Comparison of ENCODE assay signal across 7 cellular contexts in the genomic region with DNA sequence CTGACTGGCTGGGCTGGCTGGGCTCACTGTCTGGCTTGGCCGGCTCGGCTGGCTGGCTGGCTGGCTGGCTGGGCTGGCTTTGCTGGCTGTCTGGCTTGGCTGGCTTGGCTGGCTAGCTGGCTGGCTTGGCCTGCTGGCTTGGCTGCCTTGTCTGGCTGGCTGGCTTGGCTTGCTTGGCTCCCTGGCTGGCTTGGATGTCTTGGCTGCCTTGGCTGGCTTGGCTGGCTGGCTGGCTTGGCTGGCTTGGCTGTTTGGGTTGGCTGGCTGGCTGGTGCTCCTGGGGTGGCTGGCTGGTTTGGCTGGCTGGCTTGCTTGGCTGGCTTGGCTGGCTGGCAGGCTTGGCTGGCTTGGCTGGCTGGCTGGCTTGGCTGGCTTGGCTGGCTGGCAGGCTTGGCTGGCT.
DNase-seq lines count a peak whose midpoint lies in the region; ATAC-seq, FAIRE-seq and TF ChIP-seq lines count a peak whose summit lies in the region.
"Not testable (repeated sequence)": the region's sequence is repeated elsewhere in the genome, so short reads cannot be mapped to it uniquely, and the experiment has no call there.

No MANE protein-coding gene starts in this region.

- not testable (repeated sequence) for TF ChIP-seq CTCF in chondrocyte (IDR thresholded peaks at IDR 0.05); kidney (IDR thresholded peaks at IDR 0.05; ENCODE audit: borderline replicate concordance, extremely low read depth, insufficient read depth); upper lobe of right lung (IDR thresholded peaks at IDR 0.05)

- ATAC-seq in Right ventricle myocardium superior (ENCODE audit: poor library complexity); sciatic nerve; upper lobe of right lung: not testable (repeated sequence)

- not testable (repeated sequence) for FAIRE-seq in kidney (lab: Jason Lieb, UNC)

- DNase-seq in H4 (ENCODE audit: low spot score) (peak; percentile 1), chondrocyte (ENCODE audit: low spot score) (peak; percentile 73), Right ventricle myocardium superior (peak; percentile 43), kidney (peak; percentile 77), mesenteric fat pad (ENCODE audit: low spot score) (peak; percentile 88), sciatic nerve (ENCODE audit: low spot score) (peak; percentile 51), upper lobe of right lung (peak; percentile 66)

- H3K27ac ChIP-seq in kidney (ENCODE audit: low read depth in 2 of 2, low read length in 2 of 2); upper lobe of right lung: not testable (repeated sequence)

- not testable (repeated sequence) for H3K4me3 Mint-ChIP-seq in chondrocyte (ENCODE audit: unreplicated experiment)

- H3K27me3 Mint-ChIP-seq in chondrocyte (ENCODE audit: low read depth), result not testable (repeated sequence)

- H3K4me1 Mint-ChIP-seq in chondrocyte (ENCODE audit: low read depth), result not testable (repeated sequence)

- H3K27ac Mint-ChIP-seq in chondrocyte (ENCODE audit: unreplicated experiment), result not testable (repeated sequence)

- H3K36me3 Mint-ChIP-seq in chondrocyte (ENCODE audit: low read depth), result not testable (repeated sequence)

- intact Hi-C loops in Right ventricle myocardium superior (cut with DNase I); kidney (cut with DNase I); sciatic nerve (cut with DNase I); upper lobe of right lung (cut with DNase I): not testable (repeated sequence)

- H3K4me1 ChIP-seq in kidney (ENCODE audit: control insufficient read depth in 1 of 2, insufficient read depth in 1 of 2, low read depth in 1 of 2, low read length in 2 of 2); upper lobe of right lung: not testable (repeated sequence)

- H3K4me3 ChIP-seq in kidney (ENCODE audit: low read length in 2 of 2); upper lobe of right lung: not testable (repeated sequence)

- not testable (repeated sequence) for H3K9me3 ChIP-seq in kidney (ENCODE audit: control insufficient read depth in 1 of 2, low read length in 2 of 2); upper lobe of right lung

- H3K9me3 Mint-ChIP-seq in chondrocyte (ENCODE audit: low read depth), result not testable (repeated sequence)

- not testable (repeated sequence) for H3K36me3 ChIP-seq in kidney (ENCODE audit: control insufficient read depth in 1 of 2, insufficient read depth in 2 of 2, low read length in 2 of 2); upper lobe of right lung

- not testable (repeated sequence) for H3K27me3 ChIP-seq in upper lobe of right lung

- H3K9ac ChIP-seq in kidney (ENCODE audit: low read length in 2 of 2), result not testable (repeated sequence)

Comparison
In these comparisons a context has a peak if more than half of its experiments do, and no peak if none do; other contexts are left out.
1. DNase-seq: peak in every context shown above with its lines; median percentile 88 in mesenteric fat pad; 77 in kidney; 73 in chondrocyte; 66 in upper lobe of right lung; 51 in sciatic nerve; 43 in Right ventricle myocardium superior; 1 in H4.